Comparison of ENCODE assay signal across 36 cellular contexts in genomic region chr4:122378711-122379110, GRCh38. TPM values are rescaled to one million over a fixed set of nuclear protein-coding genes. Genes with fewer than 3 reads are reported as not detected.
"Had no signal": no experiment of that assay in that cellular context is flagged by ENCODE, and none has a peak within 500 bp of the region (broad histone marks: within the 10 kb centered on the region; RNA-seq: fewer than 3 reads in every experiment).

Gene ADAD1, plus strand, starts transcription at chr4:122379011. Its CDS starts 1,059 bp downstream, at chr4:122380070.

- H3K9me3 Mint-ChIP-seq: activated B cell treated with CpG ODN at 0.5 μM for 24 hours; activated naive CD4-positive, alpha-beta T cell treated with anti-CD3 and anti-CD28 coated beads, Interleukin-2, amount 50 U/mL, for 24 hours; activated naive CD8-positive, alpha-beta T cell treated with anti-CD3 and anti-CD28 coated beads, Interleukin-2, amount 50 U/mL, for 24 hours; activated T-cell treated with anti-CD3 and anti-CD28 coated beads, Interleukin-2, amount 50 U/mL, for 24 hours; activated T-helper 2 cell treated with anti-CD3 and anti-CD28 coated beads, Interferon-gamma antibody, Interleukin-2, Interleukin-4, amounts not matched to agents 10 μg/mL and 5 μg/mL and 100 μg/mL, durations not matched to agents 14 hours and 24 hours and 36 hours; brain; central memory CD8-positive, alpha-beta T cell; T-helper 1 cell treated with Interleukin-12 subunit alpha and Interleukin-12 subunit beta and Interleukin-4 antibody, amounts not matched to agents 30 μg/mL and 1 μg/mL, for 36 hours; T-helper 2 cell treated with Interferon-gamma antibody and Interleukin-4, amounts not matched to agents 5 μg/mL and 100 μg/mL, for 36 hours had no signal

- H3K4me1 Mint-ChIP-seq: activated B cell treated with CpG ODN at 0.5 μM for 24 hours; activated CD4-positive, alpha-beta T cell treated with anti-CD3 and anti-CD28 coated beads, Interleukin-2, amount 10 ng/mL, durations not matched to agents 24 days and 14 days; activated CD8-positive, alpha-beta memory T cell treated with anti-CD3 and anti-CD28 coated beads, Interleukin-2, amount 10 ng/mL, durations not matched to agents 7 days and 5 days; activated naive CD4-positive, alpha-beta T cell treated with anti-CD3 and anti-CD28 coated beads, Interleukin-2, amount 10 ng/mL, durations not matched to agents 7 days and 5 days; activated naive CD4-positive, alpha-beta T cell treated with anti-CD3 and anti-CD28 coated beads, Interleukin-2, amount 50 U/mL, for 24 hours; activated naive CD8-positive, alpha-beta T cell treated with anti-CD3 and anti-CD28 coated beads, Interleukin-2, amount 10 ng/mL, durations not matched to agents 7 days and 5 days; activated naive CD8-positive, alpha-beta T cell treated with anti-CD3 and anti-CD28 coated beads, Interleukin-2, amount 50 U/mL, for 24 hours; brain; central memory CD8-positive, alpha-beta T cell had no signal

- H3K27ac Mint-ChIP-seq: activated B cell treated with CpG ODN at 0.5 μM for 24 hours; activated CD4-positive, alpha-beta memory T cell treated with anti-CD3 and anti-CD28 coated beads for 36 hours; activated CD4-positive, alpha-beta T cell treated with anti-CD3 and anti-CD28 coated beads, Interleukin-2, amount 10 ng/mL, durations not matched to agents 24 days and 14 days; activated CD8-positive, alpha-beta memory T cell treated with anti-CD3 and anti-CD28 coated beads, Interleukin-2, amount 10 ng/mL, durations not matched to agents 7 days and 5 days; activated CD8-positive, alpha-beta T cell treated with anti-CD3 and anti-CD28 coated beads, Interleukin-2, amount 10 ng/mL, durations not matched to agents 7 days and 5 days; activated naive CD4-positive, alpha-beta T cell treated with anti-CD3 and anti-CD28 coated beads, Interleukin-2, amount 10 ng/mL, durations not matched to agents 7 days and 5 days; activated naive CD4-positive, alpha-beta T cell treated with anti-CD3 and anti-CD28 coated beads, Interleukin-2, amount 50 U/mL, for 24 hours; activated naive CD8-positive, alpha-beta T cell; activated naive CD8-positive, alpha-beta T cell treated with anti-CD3 and anti-CD28 coated beads, Interleukin-2, amount 10 ng/mL, durations not matched to agents 7 days and 5 days; activated naive CD8-positive, alpha-beta T cell treated with anti-CD3 and anti-CD28 coated beads, Interleukin-2, amount 50 U/mL, for 24 hours; activated T-cell treated with anti-CD3 and anti-CD28 coated beads, Interleukin-2, amount 50 U/mL, for 24 hours; activated T-helper 2 cell treated with anti-CD3 and anti-CD28 coated beads, Interferon-gamma antibody, Interleukin-2, Interleukin-4, amounts not matched to agents 10 μg/mL and 5 μg/mL and 100 μg/mL, durations not matched to agents 14 hours and 24 hours and 36 hours; brain; T-helper 1 cell treated with Interleukin-12 subunit alpha and Interleukin-12 subunit beta and Interleukin-4 antibody, amounts not matched to agents 30 μg/mL and 1 μg/mL, for 36 hours; T-helper 2 cell treated with Interferon-gamma antibody and Interleukin-4, amounts not matched to agents 5 μg/mL and 100 μg/mL, for 36 hours had no signal

- H3K9me3 ChIP-seq: ascending aorta had no signal

- H3K4me1 ChIP-seq: ascending aorta had no signal

- H3K4me3 ChIP-seq: ascending aorta, cardiac muscle cell had no signal

- H3K27me3 ChIP-seq: ascending aorta, cardiac muscle cell had no signal

- H3K36me3 ChIP-seq: ascending aorta, cardiac muscle cell had no signal

- H3K27ac ChIP-seq: ascending aorta, cardiac muscle cell, VCaP had no signal

- ATAC-seq: activated CD8-positive, alpha-beta memory T cell treated with anti-CD3 and anti-CD28 coated beads, Interleukin-2, amount 10 ng/mL, durations not matched to agents 7 days and 5 days; activated CD8-positive, alpha-beta T cell treated with anti-CD3 and anti-CD28 coated beads, Interleukin-2, amount 10 ng/mL, durations not matched to agents 7 days and 5 days; activated naive CD8-positive, alpha-beta T cell treated with anti-CD3 and anti-CD28 coated beads, Interleukin-2, amount 50 U/mL, for 24 hours had no signal

- DNase-seq: activated B cell treated with CpG ODN at 0.5 μM for 24 hours; activated CD4-positive, alpha-beta memory T cell treated with anti-CD3 and anti-CD28 coated beads for 36 hours; activated CD4-positive, alpha-beta T cell treated with anti-CD3 and anti-CD28 coated beads for 4 hours; activated CD4-positive, alpha-beta T cell treated with anti-CD3 and anti-CD28 coated beads, Interleukin-2, amount 10 ng/mL, durations not matched to agents 24 days and 14 days; activated CD4-positive, alpha-beta T cell treated with anti-CD3 and anti-CD28 coated beads, Interleukin-2, amount 50 U/mL, for 1 hour; activated CD4-positive, alpha-beta T cell treated with anti-CD3 and anti-CD28 coated beads, Interleukin-2, amount 50 U/mL, for 4 hours; activated CD4-positive, CD25-positive, alpha-beta regulatory T cell treated with anti-CD3 and anti-CD28 coated beads, Interleukin-2, amount 50 U/mL, for 72 hours; activated CD8-positive, alpha-beta memory T cell treated with anti-CD3 and anti-CD28 coated beads for 24 hours; activated CD8-positive, alpha-beta memory T cell treated with anti-CD3 and anti-CD28 coated beads, Interleukin-2, amount 10 ng/mL, durations not matched to agents 7 days and 5 days; activated CD8-positive, alpha-beta memory T cell treated with anti-CD3 and anti-CD28 coated beads, Interleukin-2, amount 50 U/mL, for 48 hours; activated CD8-positive, alpha-beta T cell treated with anti-CD3 and anti-CD28 coated beads, Interleukin-2, amount 10 ng/mL, durations not matched to agents 7 days and 5 days; activated effector memory CD4-positive, alpha-beta T cell treated with Interleukin-2 at 50 U/mL for 16 hours; activated naive CD4-positive, alpha-beta T cell treated with anti-CD3 and anti-CD28 coated beads, Interleukin-2, amount 10 ng/mL, durations not matched to agents 7 days and 5 days; activated naive CD4-positive, alpha-beta T cell treated with Interleukin-2 at 50 U/mL for 16 hours; activated naive CD8-positive, alpha-beta T cell treated with anti-CD3 and anti-CD28 coated beads, Interleukin-2, amount 10 ng/mL, durations not matched to agents 7 days and 5 days; activated naive CD8-positive, alpha-beta T cell treated with anti-CD3 and anti-CD28 coated beads, Interleukin-2, amount 50 U/mL, for 24 hours; activated T-cell treated with anti-CD3 and anti-CD28 coated beads, Interleukin-2, amount 50 U/mL, for 24 hours; activated T-cell treated with anti-CD3 and anti-CD28 coated beads, Interleukin-2, amount 50 U/mL, for 48 hours; amygdala; anterior cingulate cortex; caudate nucleus; cerebellar nuclear complex; T-helper 1 cell; T-helper 2 cell; T-helper 9 cell had no signal

- H3K27me3 Mint-ChIP-seq: activated B cell treated with CpG ODN at 0.5 μM for 24 hours; activated CD4-positive, alpha-beta memory T cell treated with anti-CD3 and anti-CD28 coated beads for 36 hours; activated CD4-positive, alpha-beta T cell treated with anti-CD3 and anti-CD28 coated beads, Interleukin-2, amount 10 ng/mL, durations not matched to agents 24 days and 14 days; activated CD8-positive, alpha-beta memory T cell treated with anti-CD3 and anti-CD28 coated beads, Interleukin-2, amount 10 ng/mL, durations not matched to agents 7 days and 5 days; activated naive CD4-positive, alpha-beta T cell treated with anti-CD3 and anti-CD28 coated beads, Interleukin-2, amount 10 ng/mL, durations not matched to agents 7 days and 5 days; activated naive CD4-positive, alpha-beta T cell treated with anti-CD3 and anti-CD28 coated beads, Interleukin-2, amount 50 U/mL, for 24 hours; activated naive CD8-positive, alpha-beta T cell; activated naive CD8-positive, alpha-beta T cell treated with anti-CD3 and anti-CD28 coated beads, Interleukin-2, amount 50 U/mL, for 24 hours; activated T-cell treated with anti-CD3 and anti-CD28 coated beads, Interleukin-2, amount 50 U/mL, for 24 hours; brain; central memory CD8-positive, alpha-beta T cell had no signal

- H3K4me3 Mint-ChIP-seq: activated B cell treated with CpG ODN at 0.5 μM for 24 hours; activated CD4-positive, alpha-beta memory T cell treated with anti-CD3 and anti-CD28 coated beads for 36 hours; activated CD4-positive, alpha-beta T cell treated with anti-CD3 and anti-CD28 coated beads, Interleukin-2, amount 10 ng/mL, durations not matched to agents 24 days and 14 days; activated CD8-positive, alpha-beta memory T cell treated with anti-CD3 and anti-CD28 coated beads, Interleukin-2, amount 10 ng/mL, durations not matched to agents 7 days and 5 days; activated CD8-positive, alpha-beta T cell treated with anti-CD3 and anti-CD28 coated beads, Interleukin-2, amount 10 ng/mL, durations not matched to agents 7 days and 5 days; activated naive CD4-positive, alpha-beta T cell treated with anti-CD3 and anti-CD28 coated beads, Interleukin-2, amount 10 ng/mL, durations not matched to agents 7 days and 5 days; activated naive CD4-positive, alpha-beta T cell treated with anti-CD3 and anti-CD28 coated beads, Interleukin-2, amount 50 U/mL, for 24 hours; activated naive CD8-positive, alpha-beta T cell; activated naive CD8-positive, alpha-beta T cell treated with anti-CD3 and anti-CD28 coated beads, Interleukin-2, amount 10 ng/mL, durations not matched to agents 7 days and 5 days; activated naive CD8-positive, alpha-beta T cell treated with anti-CD3 and anti-CD28 coated beads, Interleukin-2, amount 50 U/mL, for 24 hours; activated T-cell treated with anti-CD3 and anti-CD28 coated beads, Interleukin-2, amount 50 U/mL, for 24 hours; brain; central memory CD8-positive, alpha-beta T cell; T-helper 1 cell treated with Interleukin-12 subunit alpha and Interleukin-12 subunit beta and Interleukin-4 antibody, amounts not matched to agents 30 μg/mL and 1 μg/mL, for 36 hours; T-helper 2 cell treated with Interferon-gamma antibody and Interleukin-4, amounts not matched to agents 5 μg/mL and 100 μg/mL, for 36 hours had no signal

- H3K36me3 Mint-ChIP-seq: activated naive CD4-positive, alpha-beta T cell treated with anti-CD3 and anti-CD28 coated beads, Interleukin-2, amount 10 ng/mL, durations not matched to agents 7 days and 5 days; activated naive CD4-positive, alpha-beta T cell treated with anti-CD3 and anti-CD28 coated beads, Interleukin-2, amount 50 U/mL, for 24 hours; activated naive CD8-positive, alpha-beta T cell; activated naive CD8-positive, alpha-beta T cell treated with anti-CD3 and anti-CD28 coated beads, Interleukin-2, amount 10 ng/mL, durations not matched to agents 7 days and 5 days; brain had no signal

RNA-seq across cellular contexts. Expression of gene ADAD1, which starts in this region (rescaled TPM):
- total RNA-seq: activated B cell treated with CpG ODN at 0.5 μM for 24 hours; activated CD4-positive, alpha-beta memory T cell treated with anti-CD3 and anti-CD28 coated beads for 36 hours; activated CD4-positive, alpha-beta T cell treated with anti-CD3 and anti-CD28 coated beads, Interleukin-2, amount 10 ng/mL, durations not matched to agents 24 days and 14 days; activated CD8-positive, alpha-beta memory T cell treated with anti-CD3 and anti-CD28 coated beads, Interleukin-2, amount 10 ng/mL, durations not matched to agents 7 days and 5 days; activated CD8-positive, alpha-beta T cell treated with anti-CD3 and anti-CD28 coated beads, Interleukin-2, amount 10 ng/mL, durations not matched to agents 7 days and 5 days; activated naive CD8-positive, alpha-beta T cell treated with anti-CD3 and anti-CD28 coated beads, Interleukin-2, amount 10 ng/mL, durations not matched to agents 7 days and 5 days; activated T-helper 2 cell treated with anti-CD3 and anti-CD28 coated beads, Interferon-gamma antibody, Interleukin-2, Interleukin-4, amounts not matched to agents 10 μg/mL and 5 μg/mL and 100 μg/mL, durations not matched to agents 14 hours and 24 hours and 36 hours; ascending aorta; cardiac muscle cell had no signal
- polyA plus RNA-seq: adipose tissue, cardiac muscle cell had no signal
